9 cellular contexts compared by ENCODE assay signal in genomic region chr11:128523616-128524015, GRCh38.
DNase-seq lines count a peak whose midpoint lies in the region; ATAC-seq, FAIRE-seq and TF ChIP-seq lines count a peak whose summit lies in the region.
"Had no signal": no experiment of that assay in that cellular context is flagged by ENCODE, and none has a peak within 500 bp of the region (broad histone marks: within the 10 kb centered on the region; RNA-seq: fewer than 3 reads in every experiment).

No MANE protein-coding gene starts in this region.

- H3K9me3 ChIP-seq in KOPT-K1 (ENCODE audit: insufficient read depth, low read length, poor library complexity, severe bottlenecking) (no peaks in the 10 kb centered on the region), muscle layer of duodenum (ENCODE audit: control insufficient read depth in 1 of 2, low read length in 2 of 2) (no peaks in the 10 kb centered on the region)

- H3K4me1 ChIP-seq in ACC112 (ENCODE audit: control insufficient read depth, insufficient read depth, low read length, unreplicated experiment) (peaks cover 37% of the 10 kb centered on the region), muscle layer of duodenum (ENCODE audit: control insufficient read depth in 1 of 2, insufficient read depth in 2 of 2, low read length in 2 of 2) (peaks cover 0 to 10% of the 10 kb centered on the region in 2 donors)

- no peak for FAIRE-seq in bronchial epithelial cell (lab: Jason Lieb, UNC)
- FAIRE-seq: G401.6 had no signal

- H3K4me3 ChIP-seq in ACC112 (ENCODE audit: low read depth, low read length) (peak overlapping the region; percentile 90), bronchial epithelial cell (ENCODE audit: low read depth, low read length) (no peak overlapping the region), muscle layer of duodenum (ENCODE audit: low read depth in 1 of 2, low read length in 2 of 2) (no peak overlapping the region)

- ATAC-seq in GM18519 (IDR thresholded peaks at IDR 0.05; ENCODE audit: low FRiP score, unreplicated experiment), result no peak

- peak overlapping the region; percentile 99 for H3K27ac ChIP-seq in ACC112 (ENCODE audit: low read depth, low read length)
- peak overlapping the region; percentile 99 for H3K27ac ChIP-seq in KOPT-K1 (ENCODE audit: low read depth, low read length, poor library complexity, severe bottlenecking)
- H3K27ac ChIP-seq in muscle layer of duodenum (ENCODE audit: low read length), result peak overlapping the region; percentile 89

- DNase-seq in bronchial epithelial cell (ENCODE audit: low read depth) (peak; percentile 73), SHP77 treated with DMSO at 0.1 percent for 48 hours (lab: John Stamatoyannopoulos, UW) (no peak), AML-193 (lab: John Stamatoyannopoulos, UW) (no peak), NCI-H1048 (lab: John Stamatoyannopoulos, UW) (no peak)

- H3K27me3 ChIP-seq in ACC112 (ENCODE audit: insufficient read depth, low read length), result no peaks in the 10 kb centered on the region
- no peaks in the 10 kb centered on the region for H3K27me3 ChIP-seq in bronchial epithelial cell (ENCODE audit: control insufficient read depth, insufficient read depth, low read length)
- H3K27me3 ChIP-seq in muscle layer of duodenum (ENCODE audit: low read depth, low read length), result no peaks in the 10 kb centered on the region

- H3K36me3 ChIP-seq in ACC112 (ENCODE audit: insufficient read depth, low read length), result peaks cover 15% of the 10 kb centered on the region; the same call in 1 of the 2 replicates
- H3K36me3 ChIP-seq in KOPT-K1 (ENCODE audit: insufficient read depth, low read length), result peaks cover 6% of the 10 kb centered on the region
- H3K36me3 ChIP-seq in bronchial epithelial cell (ENCODE audit: control insufficient read depth, insufficient read depth, low read length), result no peaks in the 10 kb centered on the region
- H3K36me3 ChIP-seq in muscle layer of duodenum (ENCODE audit: control insufficient read depth in 1 of 2, insufficient read depth in 2 of 2, low read length in 2 of 2), result peaks cover 0 to 4% of the 10 kb centered on the region in 2 donors

- no peak for TF ChIP-seq CTCF in bronchial epithelial cell (IDR thresholded peaks at IDR 0.05; ENCODE audit: insufficient read depth, low read length, severe bottlenecking)

- no peak overlapping the region for H2AFZ ChIP-seq in ACC112 (ENCODE audit: low read length, unreplicated experiment)

- H3K79me2 ChIP-seq in ACC112 (ENCODE audit: control insufficient read depth, insufficient read depth, low read length, unreplicated experiment), result peaks cover 49% of the 10 kb centered on the region
